ENCODE assay signal across 9 cellular contexts in the genomic region with DNA sequence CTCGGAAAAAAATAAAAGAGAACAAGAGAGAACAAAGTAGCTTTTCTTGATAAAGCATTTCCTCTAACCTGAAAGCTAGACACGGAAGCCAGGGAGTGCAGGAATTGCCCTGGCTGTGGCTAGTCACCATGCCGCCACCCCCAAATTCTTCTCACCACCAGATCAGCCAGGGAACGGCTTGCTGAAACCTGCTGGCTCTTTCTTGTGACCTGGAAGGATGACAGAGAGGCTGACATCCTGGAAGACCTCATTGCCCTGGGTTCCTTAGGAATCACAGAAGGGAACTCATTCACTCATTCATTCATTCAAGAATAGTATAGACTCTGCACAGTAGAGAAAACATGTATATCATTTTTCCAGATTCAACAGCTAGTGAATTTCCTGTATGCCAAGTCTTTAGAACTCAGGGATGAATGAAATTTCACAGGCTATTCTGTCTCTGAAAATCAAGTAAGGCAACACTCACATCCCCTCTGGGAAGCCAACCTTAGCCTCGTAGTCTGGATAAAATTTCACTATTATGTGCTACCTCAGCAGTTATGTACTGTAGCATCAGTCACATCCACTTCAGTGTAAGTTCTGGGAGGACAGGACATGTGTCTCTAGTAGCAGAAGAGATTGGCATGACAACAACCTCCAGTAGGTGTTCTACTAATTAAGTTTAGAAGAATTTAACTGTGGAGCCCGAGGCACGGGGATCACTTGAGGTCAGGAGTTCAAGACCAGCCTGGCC. TPM values are rescaled to one million over a fixed set of nuclear protein-coding genes. Genes with fewer than 3 reads are reported as not detected.
DNase-seq lines count a peak whose midpoint lies in the region; ATAC-seq lines count a peak whose summit lies in the region.
"Had no signal": no experiment of that assay in that cellular context is flagged by ENCODE, and none has a peak within 500 bp of the region (broad histone marks: within the 10 kb centered on the region; RNA-seq: fewer than 3 reads in every experiment).

No MANE protein-coding gene starts in this region.

- H3K4me3 Mint-ChIP-seq in activated naive CD8-positive, alpha-beta T cell treated with anti-CD3 and anti-CD28 coated beads, Interleukin-2, amount 10 ng/mL, durations not matched to agents 7 days and 5 days: peak overlapping the region; percentile 81

- peak overlapping the region; percentile 96 for H3K27ac Mint-ChIP-seq in activated naive CD8-positive, alpha-beta T cell treated with anti-CD3 and anti-CD28 coated beads, Interleukin-2, amount 10 ng/mL, durations not matched to agents 7 days and 5 days

- peak; percentile 21 to 22 for DNase-seq in stimulated activated CD8-positive, alpha-beta memory T cell treated with anti-CD3 and anti-CD28 coated beads, Interleukin-7, amount 100 ng/mL, for 4 hours (ENCODE audit: low read depth in 2 of 2)
- no peak for DNase-seq in stimulated activated CD8-positive, alpha-beta memory T cell treated with anti-CD3 and anti-CD28 coated beads, Interleukin-4, amount 100 ng/mL, for 48 hours
- DNase-seq in activated naive CD8-positive, alpha-beta T cell treated with anti-CD3 and anti-CD28 coated beads, Interleukin-2, amount 10 ng/mL, durations not matched to agents 7 days and 5 days: no peak
- no peak for DNase-seq in OCI-M2 (lab: John Stamatoyannopoulos, UW; ENCODE audit: unreplicated experiment)
- no peak for DNase-seq in T-helper 9 cell
- DNase-seq in hepatic stellate cell (ENCODE audit: low spot score): no peak
- DNase-seq in NCI-H748 (lab: John Stamatoyannopoulos, UW; ENCODE audit: unreplicated experiment): no peak
- DNase-seq: Right ventricle myocardium superior had no signal

- peaks cover 10% of the 10 kb centered on the region for H3K36me3 Mint-ChIP-seq in activated naive CD8-positive, alpha-beta T cell treated with anti-CD3 and anti-CD28 coated beads, Interleukin-2, amount 10 ng/mL, durations not matched to agents 7 days and 5 days

- H3K9me3 Mint-ChIP-seq in activated naive CD8-positive, alpha-beta T cell treated with anti-CD3 and anti-CD28 coated beads, Interleukin-2, amount 10 ng/mL, durations not matched to agents 7 days and 5 days: no peaks in the 10 kb centered on the region

- peak; percentile 28 for ATAC-seq in HG03342 (IDR thresholded peaks at IDR 0.05; ENCODE audit: unreplicated experiment)
- ATAC-seq in activated naive CD8-positive, alpha-beta T cell treated with anti-CD3 and anti-CD28 coated beads, Interleukin-2, amount 10 ng/mL, durations not matched to agents 7 days and 5 days (ENCODE audit: low read depth): no peak

- POLR2A ChIA-PET in activated naive CD8-positive, alpha-beta T cell treated with anti-CD3 and anti-CD28 coated beads, Interleukin-2, amount 10 ng/mL, durations not matched to agents 7 days and 5 days (lab: Charles Lee): no interaction called here

- peaks cover 34% of the 10 kb centered on the region for H3K4me1 Mint-ChIP-seq in activated naive CD8-positive, alpha-beta T cell treated with anti-CD3 and anti-CD28 coated beads, Interleukin-2, amount 10 ng/mL, durations not matched to agents 7 days and 5 days

- no peaks in the 10 kb centered on the region for H3K27me3 Mint-ChIP-seq in activated naive CD8-positive, alpha-beta T cell treated with anti-CD3 and anti-CD28 coated beads, Interleukin-2, amount 10 ng/mL, durations not matched to agents 7 days and 5 days

RNA-seq across cellular contexts. Expression of a gene that starts 42.2 kb away (rescaled TPM):
- under 1 TPM; 0.06 to 0.47 TPM for total RNA-seq in activated naive CD8-positive, alpha-beta T cell treated with anti-CD3 and anti-CD28 coated beads, Interleukin-2, amount 10 ng/mL, durations not matched to agents 7 days and 5 days

Comparison
In these comparisons a context has a peak if more than half of its experiments do, and no peak if none do; other contexts are left out.
1. DNase-seq: peak in stimulated activated CD8-positive, alpha-beta memory T cell treated with anti-CD3 and anti-CD28 coated beads, Interleukin-7, amount 100 ng/mL, for 4 hours (2 of 2); none in stimulated activated CD8-positive, alpha-beta memory T cell treated with anti-CD3 and anti-CD28 coated beads, Interleukin-4, amount 100 ng/mL, for 48 hours (single experiment), activated naive CD8-positive, alpha-beta T cell treated with anti-CD3 and anti-CD28 coated beads, Interleukin-2, amount 10 ng/mL, durations not matched to agents 7 days and 5 days (single experiment), OCI-M2 (single experiment), T-helper 9 cell (single experiment), hepatic stellate cell (single experiment) and NCI-H748 (single experiment).